12 cellular contexts compared by ENCODE assay signal in genomic region chr17:29069526-29070041, GRCh38. TPM values are rescaled to one million over a fixed set of nuclear protein-coding genes. Genes with fewer than 3 reads are reported as not detected.
A peak's percentile ranks its signal among the peaks of the same experiment; 100 is the strongest.
DNase-seq lines count a peak whose midpoint lies in the region; ATAC-seq and TF ChIP-seq lines count a peak whose summit lies in the region.
"Had no signal": no experiment of that assay in that cellular context is flagged by ENCODE, and none has a peak within 500 bp of the region (broad histone marks: within the 10 kb centered on the region; RNA-seq: fewer than 3 reads in every experiment).

No MANE protein-coding gene starts in this region.

- H3K9me3 ChIP-seq in mammary epithelial cell (replicated peaks; ENCODE audit: insufficient read depth, low read length), result no peaks in the 10 kb centered on the region

- no peak overlapping the region for H3K4me3 ChIP-seq in mammary epithelial cell (replicated peaks in 1 of 3; ENCODE audit: insufficient read depth in 1 of 3, low read depth in 2 of 3, low read length in 3 of 3)
- H3K4me3 ChIP-seq: neural progenitor cell had no signal

- peak; percentile 13 for DNase-seq in CD1c-positive myeloid dendritic cell (ENCODE audit: extremely low spot score)
- peak; percentile 13 for DNase-seq in LHCN-M2 (ENCODE audit: low read depth)
- peak; percentile 48 for DNase-seq in mammary epithelial cell
- DNase-seq in kidney tubule cell (ENCODE audit: low spot score), result peak; percentile 15
- no peak for DNase-seq in NCI-H1417 treated with DMSO at 0.1 percent for 48 hours (lab: John Stamatoyannopoulos, UW)
- DNase-seq: immature natural killer cell; NCI-H187 treated with DMSO at 0.1 percent for 48 hours; stimulated activated CD4-positive, alpha-beta T cell treated with anti-CD3 and anti-CD28 coated beads, Interleukin-12 subunit alpha, Interleukin-12 subunit beta, amount 100 ng/mL, for 4 hours had no signal

- BruUV-seq in mammary epithelial cell (replicated peaks; lab: Mats Ljungman, UMichigan), result no TSS peak

- H3K4me1 ChIP-seq in mammary epithelial cell (ENCODE audit: insufficient read depth, low read length), result peaks cover 8% of the 10 kb centered on the region

- H3K4me2 ChIP-seq in mammary epithelial cell (ENCODE audit: insufficient read depth, low read depth, low read length), result peak overlapping the region; percentile 45

- WGBS in mammary epithelial cell (ENCODE audit: low coverage, missing lambda C conversion rate), result 15% methylated on average over 16 of the region's 19 CpGs

- no peak overlapping the region for H3K9ac ChIP-seq in mammary epithelial cell (ENCODE audit: insufficient read depth, low read length)
- H3K9ac ChIP-seq: neural progenitor cell had no signal

- H4K20me1 ChIP-seq in mammary epithelial cell (ENCODE audit: insufficient read depth, low read length), result no peaks in the 10 kb centered on the region

- dilution Hi-C loops in mammary epithelial cell (cut with HindIII; ENCODE audit: low sequenced_read_pairs), result loop anchor here (5.0 kb wide), 1 partner anchor 58 kb away; no protein-coding TSS in a partner anchor

- in situ Hi-C loops in mammary epithelial cell (cut with MboI; ENCODE audit: low sequenced_read_pairs in 2 of 2), result no loop called here

- no peak overlapping the region for H3K27ac ChIP-seq in mammary epithelial cell (ENCODE audit: insufficient read depth, low read depth, low read length)
- H3K27ac ChIP-seq: neural progenitor cell had no signal

- H3K27me3 ChIP-seq in mammary epithelial cell (ENCODE audit: insufficient read depth, low read length), result no peaks in the 10 kb centered on the region
- H3K27me3 ChIP-seq: neural progenitor cell had no signal

- no peaks in the 10 kb centered on the region for H3K79me2 ChIP-seq in mammary epithelial cell (ENCODE audit: insufficient read depth, low read length)

- intact Hi-C loops in mammary epithelial cell (cut with micrococcal nuclease), result loop anchor here (5.0 kb wide), 1 partner anchor 72 kb away; no protein-coding TSS in a partner anchor

- H3K36me3 ChIP-seq in mammary epithelial cell (ENCODE audit: insufficient read depth, low read length), result no peaks in the 10 kb centered on the region
- H3K36me3 ChIP-seq: neural progenitor cell had no signal

- CTCF ChIA-PET in mammary epithelial cell (lab: Charles Lee; ENCODE audit: low non-redundant PET), result interaction anchor here (0.8 kb wide), 1 partner anchor 68 kb away, joined by 5 read pairs; no protein-coding TSS in a partner anchor

- no peak overlapping the region for H2AFZ ChIP-seq in mammary epithelial cell (ENCODE audit: low read depth, low read length)
- H2AFZ ChIP-seq: neural progenitor cell had no signal

- TF ChIP-seq CTCF in mammary epithelial cell (conservative IDR thresholded peaks at IDR 0.05 in 1 of 2, IDR thresholded peaks at IDR 0.05 in 1 of 2; ENCODE audit: extremely low read depth in 1 of 2, insufficient read depth in 1 of 2, low read depth in 1 of 2, low read length in 2 of 2), result no peak

- ATAC-seq in HG02852 (IDR thresholded peaks at IDR 0.05; ENCODE audit: unreplicated experiment) (no peak), GM18868 (IDR thresholded peaks at IDR 0.05; ENCODE audit: unreplicated experiment) (no peak)
- no peak for ATAC-seq in activated CD4-positive, CD25-positive, alpha-beta regulatory T cell treated with anti-CD3 and anti-CD28 coated beads, Interleukin-2, amount 50 U/mL, for 24 hours

RNA-seq across cellular contexts. Expression of gene PIPOX, which starts 26.6 kb away (rescaled TPM):
- total RNA-seq in LHCN-M2 (2014; rRNA removed) (0.38 and 1.7 TPM in 2 replicates), mammary epithelial cell (1 to 10 TPM in 1 of 2 donors, under 1 TPM in 1; 0.40 to 1.2 TPM)
- polyA plus RNA-seq in LHCN-M2 (2012), result 0.27 TPM
- 0.11 TPM for polyA plus RNA-seq in mammary epithelial cell
- polyA minus RNA-seq in mammary epithelial cell, result not detected
